28 cellular contexts compared by ENCODE assay signal in genomic region chr16:13324861-13325260, GRCh38.
"Had no signal": no experiment of that assay in that cellular context is flagged by ENCODE, and none has a peak within 500 bp of the region (broad histone marks: within the 10 kb centered on the region; RNA-seq: fewer than 3 reads in every experiment).

No MANE protein-coding gene starts in this region.

- H3K9me3 ChIP-seq: ascending aorta, breast epithelium, colonic mucosa, esophagus squamous epithelium, gastroesophageal sphincter, heart right ventricle had no signal

- H3K4me1 ChIP-seq: ascending aorta, breast epithelium, colonic mucosa, esophagus squamous epithelium, gastroesophageal sphincter, heart right ventricle had no signal

- H3K27ac ChIP-seq: ascending aorta, breast epithelium, cardiac muscle cell, colonic mucosa, dorsolateral prefrontal cortex, esophagus squamous epithelium, gastroesophageal sphincter, heart right ventricle had no signal

- H3K4me3 ChIP-seq: ascending aorta, breast epithelium, cardiac muscle cell, colonic mucosa, dorsolateral prefrontal cortex, esophagus squamous epithelium, gastroesophageal sphincter, heart right ventricle had no signal

- H3K36me3 ChIP-seq: ascending aorta, breast epithelium, cardiac muscle cell, colonic mucosa, esophagus squamous epithelium, gastroesophageal sphincter, heart right ventricle had no signal

- H3K27me3 ChIP-seq: ascending aorta, breast epithelium, cardiac muscle cell, colonic mucosa, dorsolateral prefrontal cortex, esophagus squamous epithelium, gastroesophageal sphincter had no signal

- DNase-seq: activated CD4-positive, alpha-beta memory T cell treated with anti-CD3 and anti-CD28 coated beads for 36 hours; activated CD4-positive, alpha-beta T cell treated with anti-CD3 and anti-CD28 coated beads for 36 hours; activated CD4-positive, alpha-beta T cell treated with anti-CD3 and anti-CD28 coated beads, Interleukin-2, amount 10 ng/mL, durations not matched to agents 24 days and 14 days; activated CD4-positive, CD25-positive, alpha-beta regulatory T cell; activated CD4-positive, CD25-positive, alpha-beta regulatory T cell treated with anti-CD3 and anti-CD28 coated beads, Interleukin-2, amount 50 U/mL, for 72 hours; activated CD8-positive, alpha-beta memory T cell treated with anti-CD3 and anti-CD28 coated beads, Interleukin-2, amount 10 ng/mL, durations not matched to agents 7 days and 5 days; activated CD8-positive, alpha-beta memory T cell treated with anti-CD3 and anti-CD28 coated beads, Interleukin-2, amount 50 U/mL, for 4 hours; activated CD8-positive, alpha-beta T cell treated with anti-CD3 and anti-CD28 coated beads, Interleukin-2, amount 10 ng/mL, durations not matched to agents 7 days and 5 days; activated effector memory CD4-positive, alpha-beta T cell treated with anti-CD3 and anti-CD28 coated beads, Interleukin-2, amount 50 U/mL, for 16 hours; activated naive CD4-positive, alpha-beta T cell; activated naive CD4-positive, alpha-beta T cell treated with anti-CD3 and anti-CD28 coated beads, Interleukin-2, amount 10 ng/mL, durations not matched to agents 7 days and 5 days; activated naive CD8-positive, alpha-beta T cell treated with anti-CD3 and anti-CD28 coated beads, Interleukin-2, amount 10 ng/mL, durations not matched to agents 7 days and 5 days; activated T-cell treated with anti-CD3 and anti-CD28 coated beads, Interleukin-2, amount 50 U/mL, for 1 hour; activated T-cell treated with anti-CD3 and anti-CD28 coated beads, Interleukin-2, amount 50 U/mL, for 48 hours; central memory CD4-positive, alpha-beta T cell; cerebellar nuclear complex; colonic mucosa; dorsolateral prefrontal cortex; effector memory CD4-positive, alpha-beta T cell; endodermal cell; esophagus squamous epithelium; foreskin melanocyte; heart right ventricle; T-helper 2 cell had no signal
